Comparison of ENCODE assay signal across 28 cellular contexts in genomic region chr7:115980175-115980574, GRCh38. TPM values are rescaled to one million over a fixed set of nuclear protein-coding genes. Genes with fewer than 3 reads are reported as not detected.
"Had no signal": no experiment of that assay in that cellular context is flagged by ENCODE, and none has a peak within 500 bp of the region (broad histone marks: within the 10 kb centered on the region; RNA-seq: fewer than 3 reads in every experiment).

No MANE protein-coding gene starts in this region.

- H3K4me3 Mint-ChIP-seq: activated CD4-positive, alpha-beta memory T cell treated with anti-CD3 and anti-CD28 coated beads, Interleukin-2, amount 10 ng/mL, durations not matched to agents 7 days and 5 days; activated CD4-positive, alpha-beta T cell treated with anti-CD3 and anti-CD28 coated beads for 36 hours; activated naive CD4-positive, alpha-beta T cell treated with anti-CD3 and anti-CD28 coated beads for 36 hours; activated naive CD8-positive, alpha-beta T cell; activated T-helper 17 cell treated with anti-CD3 and anti-CD28 coated beads, Interleukin-2, amount 50 U/mL, for 72 hours; T-helper 17 cell had no signal

- ATAC-seq: activated CD4-positive, alpha-beta T cell treated with anti-CD3 and anti-CD28 coated beads for 36 hours; activated T-helper 17 cell treated with anti-CD3 and anti-CD28 coated beads, Interleukin-2, amount 50 U/mL, for 72 hours; T-helper 17 cell had no signal

- H3K27me3 Mint-ChIP-seq: activated CD4-positive, alpha-beta memory T cell treated with anti-CD3 and anti-CD28 coated beads, Interleukin-2, amount 10 ng/mL, durations not matched to agents 7 days and 5 days; activated naive CD8-positive, alpha-beta T cell; T-helper 17 cell had no signal

- H3K9me3 ChIP-seq: Peyer's patch had no signal

- H3K27me3 ChIP-seq: brain microvascular endothelial cell, cardiac muscle cell, Peyer's patch had no signal

- H3K4me3 ChIP-seq: cardiac muscle cell, Peyer's patch had no signal

- DNase-seq: activated CD4-positive, alpha-beta memory T cell treated with anti-CD3 and anti-CD28 coated beads, Interleukin-2, amount 10 ng/mL, durations not matched to agents 7 days and 5 days; activated CD4-positive, alpha-beta T cell treated with anti-CD3 and anti-CD28 coated beads for 36 hours; activated CD4-positive, alpha-beta T cell treated with anti-CD3 and anti-CD28 coated beads, Interleukin-2, amount 50 U/mL, for 1 hour; activated gamma-delta T cell; activated naive CD4-positive, alpha-beta T cell treated with anti-CD3 and anti-CD28 coated beads for 36 hours; activated T-cell treated with anti-CD3 and anti-CD28 coated beads for 4 hours; activated T-cell treated with anti-CD3 and anti-CD28 coated beads, Interleukin-2, amount 50 U/mL, for 48 hours; brain microvascular endothelial cell; Kasumi-1; KBM-7; NCI-H1105; NCI-H1436 treated with DMSO at 0.1 percent for 48 hours; NCI-H187; NCI-H2081; NCI-H510A treated with DMSO at 0.1 percent for 48 hours; NCI-H69; Peyer's patch; Right ventricle myocardium superior; T-helper 17 cell; T-helper 9 cell; WERI-Rb-1 had no signal

- H3K4me1 ChIP-seq: Peyer's patch had no signal

- FAIRE-seq: TTC549 had no signal

- H3K36me3 ChIP-seq: brain microvascular endothelial cell, cardiac muscle cell, Peyer's patch, WERI-Rb-1 had no signal

- H3K4me1 Mint-ChIP-seq: activated CD4-positive, alpha-beta memory T cell treated with anti-CD3 and anti-CD28 coated beads, Interleukin-2, amount 10 ng/mL, durations not matched to agents 7 days and 5 days; activated CD4-positive, alpha-beta T cell treated with anti-CD3 and anti-CD28 coated beads for 36 hours; activated T-helper 17 cell treated with anti-CD3 and anti-CD28 coated beads, Interleukin-2, amount 50 U/mL, for 72 hours; T-helper 17 cell had no signal

- H3K36me3 Mint-ChIP-seq: activated naive CD8-positive, alpha-beta T cell had no signal

- H3K27ac ChIP-seq: brain microvascular endothelial cell, cardiac muscle cell, Peyer's patch, RWPE1, WERI-Rb-1 had no signal

- H3K27ac Mint-ChIP-seq: activated CD4-positive, alpha-beta memory T cell treated with anti-CD3 and anti-CD28 coated beads, Interleukin-2, amount 10 ng/mL, durations not matched to agents 7 days and 5 days; activated CD4-positive, alpha-beta T cell treated with anti-CD3 and anti-CD28 coated beads for 36 hours; activated naive CD4-positive, alpha-beta T cell treated with anti-CD3 and anti-CD28 coated beads for 36 hours; activated naive CD8-positive, alpha-beta T cell; activated T-helper 17 cell treated with anti-CD3 and anti-CD28 coated beads, Interleukin-2, amount 50 U/mL, for 72 hours; T-helper 17 cell had no signal

- H3K9me3 Mint-ChIP-seq: activated CD4-positive, alpha-beta memory T cell treated with anti-CD3 and anti-CD28 coated beads, Interleukin-2, amount 10 ng/mL, durations not matched to agents 7 days and 5 days; activated naive CD4-positive, alpha-beta T cell treated with anti-CD3 and anti-CD28 coated beads for 36 hours; activated T-helper 17 cell treated with anti-CD3 and anti-CD28 coated beads, Interleukin-2, amount 50 U/mL, for 72 hours had no signal

RNA-seq across cellular contexts. Expression of gene TFEC, which starts 50.4 kb away (rescaled TPM):
- total RNA-seq: activated CD4-positive, alpha-beta T cell treated with anti-CD3 and anti-CD28 coated beads for 36 hours; activated CD8-positive, alpha-beta memory T cell treated with anti-CD3 and anti-CD28 coated beads for 36 hours; activated naive CD4-positive, alpha-beta T cell treated with anti-CD3 and anti-CD28 coated beads for 36 hours; cardiac muscle cell; SK-MEL-5 had no signal
